In the genomic region with DNA sequence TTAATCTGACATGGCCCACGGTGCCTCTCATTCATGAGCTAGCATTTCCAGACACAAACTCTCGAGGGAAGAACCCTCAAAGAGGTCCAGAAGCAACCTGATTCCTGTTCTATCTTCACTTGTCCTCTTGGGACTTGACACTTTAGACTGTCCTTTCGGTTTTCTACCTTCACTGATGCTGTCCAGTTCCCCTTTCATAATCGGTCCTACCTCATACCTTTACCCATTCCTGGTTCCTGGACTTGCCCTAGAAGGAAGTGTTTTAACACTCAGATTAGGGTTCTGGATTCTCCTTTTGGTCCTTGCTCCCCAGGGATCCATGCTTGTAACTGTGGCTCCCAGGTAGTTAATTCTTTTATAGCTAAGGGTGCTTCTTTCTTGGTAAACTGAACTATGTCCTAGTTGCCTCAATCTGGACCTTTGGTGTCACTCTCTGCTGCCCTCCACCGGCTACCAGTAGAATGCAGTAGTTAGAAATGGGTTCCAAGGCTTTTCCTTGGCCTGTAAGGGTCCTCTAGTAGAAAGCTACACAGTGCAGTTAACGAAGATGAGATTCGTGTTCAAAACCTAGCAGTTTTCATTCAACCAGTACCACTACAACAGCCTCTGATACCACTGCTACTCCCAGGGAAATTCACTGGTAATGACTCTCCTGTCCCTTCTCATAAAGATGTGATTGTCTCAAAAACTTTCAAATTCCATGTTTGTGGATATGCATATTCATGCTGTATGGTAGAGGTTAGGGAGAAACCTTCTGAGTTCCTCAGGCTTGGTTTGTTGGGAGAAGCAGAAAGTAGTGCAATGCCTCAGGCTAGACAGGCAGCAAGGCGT, we compare ENCODE assay signal across 8 cellular contexts.
DNase-seq lines count a peak whose midpoint lies in the region; ATAC-seq and TF ChIP-seq lines count a peak whose summit lies in the region.

No MANE protein-coding gene starts in this region.

- no peak overlapping the region for H3K27ac Mint-ChIP-seq in activated naive CD8-positive, alpha-beta T cell treated with anti-CD3 and anti-CD28 coated beads, Interleukin-2, amount 50 U/mL, for 24 hours
- no peak overlapping the region for H3K27ac Mint-ChIP-seq in activated naive CD8-positive, alpha-beta T cell treated with anti-CD3 and anti-CD28 coated beads for 36 hours

- 62% methylated on average over 8 of the region's 8 CpGs for WGBS in SK-N-SH (ENCODE audit: low lambda C conversion rate)
- 79% methylated on average over 8 of the region's 8 CpGs for WGBS in hepatocyte (ENCODE audit: low lambda C conversion rate, missing lambda C conversion rate)

- H4K20me1 ChIP-seq in SK-N-SH (ENCODE audit: insufficient read depth) (no peaks in the 10 kb centered on the region), hepatocyte (ENCODE audit: insufficient read depth, poor library complexity, severe bottlenecking) (no peaks in the 10 kb centered on the region)

- H2AFZ ChIP-seq in SK-N-SH (ENCODE audit: low read depth) (no peak overlapping the region), hepatocyte (no peak overlapping the region)

- no peak overlapping the region for H3K9ac ChIP-seq in SK-N-SH

- no peaks in the 10 kb centered on the region for H3K27me3 Mint-ChIP-seq in activated naive CD8-positive, alpha-beta T cell treated with anti-CD3 and anti-CD28 coated beads, Interleukin-2, amount 50 U/mL, for 24 hours
- no peaks in the 10 kb centered on the region for H3K27me3 Mint-ChIP-seq in activated naive CD8-positive, alpha-beta T cell treated with anti-CD3 and anti-CD28 coated beads for 36 hours

- peak; percentile 56 for TF ChIP-seq CTCF in SK-N-SH (IDR thresholded peaks at IDR 0.05)
- TF ChIP-seq CTCF in hepatocyte (IDR thresholded peaks at IDR 0.05; ENCODE audit: poor library complexity), result peak; percentile 36

- no peak overlapping the region for H3K27ac ChIP-seq in SK-N-SH (ENCODE audit: low read depth in 2 of 2, low read length in 1 of 2)
- H3K27ac ChIP-seq in hepatocyte, result no peak overlapping the region
- H3K27ac ChIP-seq in caudate nucleus (ENCODE audit: low read depth, low read length), result no peak overlapping the region

- H3K9me3 ChIP-seq in SK-N-SH, result no peaks in the 10 kb centered on the region
- no peaks in the 10 kb centered on the region for H3K9me3 ChIP-seq in hepatocyte (ENCODE audit: low read depth)

- no peaks in the 10 kb centered on the region for H3K9me2 ChIP-seq in SK-N-SH
- H3K9me2 ChIP-seq in hepatocyte (replicated peaks; ENCODE audit: insufficient read depth), result no peaks in the 10 kb centered on the region

- H3F3A ChIP-seq in SK-N-SH (replicated peaks; ENCODE audit: insufficient read depth), result no peaks in the 10 kb centered on the region

- POLR2A ChIA-PET in SK-N-SH (lab: Yijun Ruan, JAX), result no interaction called here

- no peak for TF ChIP-seq EP300 in SK-N-SH (IDR thresholded peaks at IDR 0.05; ENCODE audit: borderline replicate concordance in 1 of 2, low read depth in 1 of 2, low read length in 1 of 2)

- H3K4me1 ChIP-seq in SK-N-SH (ENCODE audit: control insufficient read depth in 1 of 2, insufficient read depth in 2 of 2, low read depth in 1 of 2, low read length in 1 of 2), result no peaks in the 10 kb centered on the region
- H3K4me1 ChIP-seq in hepatocyte (ENCODE audit: insufficient read depth), result no peaks in the 10 kb centered on the region

- ATAC-seq in activated naive CD8-positive, alpha-beta T cell treated with anti-CD3 and anti-CD28 coated beads, Interleukin-2, amount 50 U/mL, for 24 hours, result no peak
- ATAC-seq in HG02973 (IDR thresholded peaks at IDR 0.05; ENCODE audit: unreplicated experiment), result peak; percentile 74

- CTCF ChIA-PET in SK-N-SH (lab: Yijun Ruan, JAX), result interaction anchor here (1.0 to 2.0 kb wide), 3 partner anchors 9 to 401 kb away, joined by 3 to 7 read pairs (median 5); no protein-coding TSS in a partner anchor

- DNase-seq in activated naive CD8-positive, alpha-beta T cell treated with anti-CD3 and anti-CD28 coated beads, Interleukin-2, amount 50 U/mL, for 24 hours, result peak; percentile 11
- DNase-seq in activated naive CD8-positive, alpha-beta T cell treated with anti-CD3 and anti-CD28 coated beads for 36 hours, result no peak
- DNase-seq in SK-N-SH (no peak), hepatocyte (ENCODE audit: low spot score) (peak; percentile 22), NCI-H526 treated with DMSO at 0.1 percent for 48 hours (lab: John Stamatoyannopoulos, UW) (no peak), caudate nucleus (lab: John Stamatoyannopoulos, UW) (no peak), NCI-H1105 treated with DMSO at 0.1 percent for 48 hours (lab: John Stamatoyannopoulos, UW) (no peak)

- peaks cover 7% of the 10 kb centered on the region for H3K36me3 Mint-ChIP-seq in activated naive CD8-positive, alpha-beta T cell treated with anti-CD3 and anti-CD28 coated beads, Interleukin-2, amount 50 U/mL, for 24 hours (ENCODE audit: low read depth)
- peaks cover 15% of the 10 kb centered on the region for H3K36me3 Mint-ChIP-seq in activated naive CD8-positive, alpha-beta T cell treated with anti-CD3 and anti-CD28 coated beads for 36 hours

- H3K4me3 ChIP-seq in SK-N-SH (ENCODE audit: low read depth in 2 of 2, low read length in 1 of 2) (no peak overlapping the region), hepatocyte (no peak overlapping the region)

- no peak overlapping the region for H3K4me2 ChIP-seq in SK-N-SH
- no peak overlapping the region for H3K4me2 ChIP-seq in hepatocyte

- TF ChIP-seq RAD21 in SK-N-SH (IDR thresholded peaks at IDR 0.05; ENCODE audit: low read length), result peak; percentile 37

- H3K79me2 ChIP-seq in SK-N-SH (ENCODE audit: insufficient read depth) (no peaks in the 10 kb centered on the region), hepatocyte (no peaks in the 10 kb centered on the region)

- H3K27me3 ChIP-seq in SK-N-SH (ENCODE audit: insufficient read depth), result no peaks in the 10 kb centered on the region
- no peaks in the 10 kb centered on the region for H3K27me3 ChIP-seq in hepatocyte

- peaks cover 4% of the 10 kb centered on the region for H3K4me1 Mint-ChIP-seq in activated naive CD8-positive, alpha-beta T cell treated with anti-CD3 and anti-CD28 coated beads, Interleukin-2, amount 50 U/mL, for 24 hours
- H3K4me1 Mint-ChIP-seq in activated naive CD8-positive, alpha-beta T cell treated with anti-CD3 and anti-CD28 coated beads for 36 hours, result no peaks in the 10 kb centered on the region

- H3K36me3 ChIP-seq in SK-N-SH (replicated peaks in 1 of 2; ENCODE audit: control insufficient read depth in 1 of 2, insufficient read depth in 2 of 2, low read length in 1 of 2) (peaks cover 0 to 6% of the 10 kb centered on the region in 2 experiments), hepatocyte (replicated peaks; ENCODE audit: insufficient read depth, low read depth) (no peaks in the 10 kb centered on the region)

- peaks cover 7% of the 10 kb centered on the region for H3K9me3 Mint-ChIP-seq in activated naive CD8-positive, alpha-beta T cell treated with anti-CD3 and anti-CD28 coated beads, Interleukin-2, amount 50 U/mL, for 24 hours
- H3K9me3 Mint-ChIP-seq in activated naive CD8-positive, alpha-beta T cell treated with anti-CD3 and anti-CD28 coated beads for 36 hours, result peaks cover 2% of the 10 kb centered on the region

- H3K4me3 Mint-ChIP-seq in activated naive CD8-positive, alpha-beta T cell treated with anti-CD3 and anti-CD28 coated beads, Interleukin-2, amount 50 U/mL, for 24 hours, result no peak overlapping the region
- no peak overlapping the region for H3K4me3 Mint-ChIP-seq in activated naive CD8-positive, alpha-beta T cell treated with anti-CD3 and anti-CD28 coated beads for 36 hours

TF ChIP-seq in SK-N-SH, 30 proteins besides CTCF, POLR2A, EP300 and RAD21:
- no peak for TF ChIP-seq SIN3A (IDR thresholded peaks at IDR 0.05; ENCODE audit: borderline replicate concordance, low read depth, low read length)
- TF ChIP-seq SMC3 (IDR thresholded peaks at IDR 0.05; ENCODE audit: low read depth, low read length), result peak; percentile 25

Comparison
In these comparisons a context has a peak if more than half of its experiments do, and no peak if none do; other contexts are left out.
1. DNase-seq: peak in activated naive CD8-positive, alpha-beta T cell treated with anti-CD3 and anti-CD28 coated beads, Interleukin-2, amount 50 U/mL, for 24 hours (single experiment) and hepatocyte (single experiment); none in activated naive CD8-positive, alpha-beta T cell treated with anti-CD3 and anti-CD28 coated beads for 36 hours (single experiment), SK-N-SH (single experiment), NCI-H526 treated with DMSO at 0.1 percent for 48 hours (single experiment), caudate nucleus (0 of 61) and NCI-H1105 treated with DMSO at 0.1 percent for 48 hours (single experiment).